ENCODE assay signal across 8 cellular contexts in genomic region chr5:1653708-1654651, GRCh38.
DNase-seq lines count a peak whose midpoint lies in the region; ATAC-seq, FAIRE-seq and TF ChIP-seq lines count a peak whose summit lies in the region.
"Not testable (repeated sequence)": the region's sequence is repeated elsewhere in the genome, so short reads cannot be mapped to it uniquely, and the experiment has no call there.

No MANE protein-coding gene starts in this region.

- H3K4me3 ChIP-seq in BLaER1 (peak overlapping the region; percentile 58), retinal pigment epithelial cell (ENCODE audit: low read length) (peak overlapping the region; percentile 24)
- not testable (repeated sequence) for H3K4me3 ChIP-seq in KMS-11 (IDR thresholded peaks at IDR 0.05; ENCODE audit: insufficient read depth, low read depth, low read length); K562; hepatocyte

- H3K36me3 ChIP-seq in BLaER1; KMS-11 (ENCODE audit: insufficient read depth); K562 (ENCODE audit: control insufficient read depth, insufficient read depth, low read length); hepatocyte (replicated peaks; ENCODE audit: insufficient read depth, low read depth): not testable (repeated sequence)

- BruUV-seq in K562 (replicated peaks; lab: Mats Ljungman, UMichigan): not testable (repeated sequence)

- TF ChIP-seq POLR2A in K562 (conservative IDR thresholded peaks at IDR 0.05): not testable (repeated sequence)

- not testable (repeated sequence) for H3K9me1 ChIP-seq in K562 (ENCODE audit: control insufficient read depth, insufficient read depth, low read length)

- H3K9me3 ChIP-seq in BLaER1; K562 (replicated peaks; ENCODE audit: control insufficient read depth, insufficient read depth, low read depth, low read length); hepatocyte (ENCODE audit: low read depth): not testable (repeated sequence)

- H2AFZ ChIP-seq in KMS-11 (ENCODE audit: low read depth): peak overlapping the region; percentile 71; the same call in 1 of the 2 replicates
- 0 out of 2 replicates have a peak overlapping the region, but pooled peaks have one; percentile 47 for H2AFZ ChIP-seq in K562 (ENCODE audit: low read depth, low read length)
- not testable (repeated sequence) for H2AFZ ChIP-seq in hepatocyte

- peak; percentile 66 for ATAC-seq in GM19324 (IDR thresholded peaks at IDR 0.05; ENCODE audit: low FRiP score, unreplicated experiment)
- ATAC-seq in HG02798 (IDR thresholded peaks at IDR 0.05; ENCODE audit: poor library complexity, unreplicated experiment): peak; percentile 88
- ATAC-seq in activated CD4-positive, CD25-positive, alpha-beta regulatory T cell treated with anti-CD3 and anti-CD28 coated beads, Interleukin-2, amount 50 U/mL, for 24 hours: peak; percentile 93
- peak; percentile 98 for ATAC-seq in K562

- WGBS in K562 (ENCODE audit: insufficient coverage, low coverage, missing lambda C conversion rate): 3% methylated on average over 32 of the region's 58 CpGs
- WGBS in hepatocyte (ENCODE audit: low lambda C conversion rate, missing lambda C conversion rate): 14% methylated on average over 35 of the region's 58 CpGs

- H3K4me2 ChIP-seq in BLaER1: peak overlapping the region; percentile 97
- H3K4me2 ChIP-seq in KMS-11: peak overlapping the region; percentile 78; the same call in 1 of the 2 replicates
- H3K4me2 ChIP-seq in K562 (ENCODE audit: insufficient read depth, low read length): not testable (repeated sequence)
- peak overlapping the region; percentile 71 for H3K4me2 ChIP-seq in hepatocyte

- intact Hi-C loops in K562 (cut with micrococcal nuclease): not testable (repeated sequence)

- H3K27me3 ChIP-seq in BLaER1: not testable (repeated sequence)
- H3K27me3 ChIP-seq in KMS-11 (ENCODE audit: insufficient read depth, low read depth) (peaks cover 15% of the 10 kb centered on the region), K562 (ENCODE audit: control insufficient read depth in 2 of 2, insufficient read depth in 2 of 2, low read length in 2 of 2) (peaks cover 36 to 58% of the 10 kb centered on the region in 2 experiments; a peak in 4 of 5 replicates), hepatocyte (peaks cover 29% of the 10 kb centered on the region)

- not testable (repeated sequence) for H4K20me1 ChIP-seq in BLaER1; KMS-11 (ENCODE audit: insufficient read depth); K562 (replicated peaks; ENCODE audit: control insufficient read depth, insufficient read depth, low read length); hepatocyte (ENCODE audit: insufficient read depth, poor library complexity, severe bottlenecking)

- POLR2A ChIA-PET in K562 (lab: Yijun Ruan, JAX): interaction anchor here (0.6 kb wide), 1 partner anchor 464 kb away, joined by 4 read pairs; no protein-coding TSS in a partner anchor

- peak overlapping the region; percentile 5; the same call in 1 of the 2 replicates for H3K27ac ChIP-seq in BLaER1
- not testable (repeated sequence) for H3K27ac ChIP-seq in KMS-11; K562 (ENCODE audit: extremely low read depth, low read depth, low read length); hepatocyte

- not testable (repeated sequence) for FAIRE-seq in K562 (lab: Jason Lieb, UNC)

- CTCF ChIA-PET in K562 (lab: Yijun Ruan, JAX; ENCODE audit: low intra/inter-chr PET ratio): not testable (repeated sequence)

- TF ChIP-seq CTCF in KMS-11 (conservative IDR thresholded peaks at IDR 0.05; ENCODE audit: low read depth, low read length): peak; percentile 53
- TF ChIP-seq CTCF in K562 (IDR thresholded peaks at IDR 0.05 in 2 of 3, conservative IDR thresholded peaks at IDR 0.05 in 1 of 3; ENCODE audit: insufficient read depth in 2 of 3, low read depth in 1 of 3, low read length in 3 of 3): peak in 2 of 3 experiments; percentile 8 to 34; a peak in 4 of 6 replicates
- peak; percentile 40 for TF ChIP-seq CTCF in hepatocyte (IDR thresholded peaks at IDR 0.05; ENCODE audit: poor library complexity)
- peak; percentile 29 for TF ChIP-seq CTCF in retinal pigment epithelial cell (conservative IDR thresholded peaks at IDR 0.05; ENCODE audit: low read depth, low read length)

- H3K4me1 ChIP-seq in BLaER1 (peaks cover 59% of the 10 kb centered on the region), KMS-11 (ENCODE audit: low read depth, poor library complexity, severe bottlenecking) (peaks cover 16% of the 10 kb centered on the region), K562 (replicated peaks in 1 of 2; ENCODE audit: control insufficient read depth in 2 of 2, insufficient read depth in 2 of 2, low read length in 2 of 2) (peaks cover 0 to 28% of the 10 kb centered on the region in 2 experiments; a peak in 3 of 5 replicates)
- H3K4me1 ChIP-seq in hepatocyte (ENCODE audit: insufficient read depth): not testable (repeated sequence)

- peak; percentile 23 to 63 for TF ChIP-seq RAD21 in K562 (CRISPR knock-in tag; conservative IDR thresholded peaks at IDR 0.05 in 1 of 2, IDR thresholded peaks at IDR 0.05 in 1 of 2)

- H3K9ac ChIP-seq in BLaER1; K562 (ENCODE audit: insufficient read depth in 1 of 2, low read depth in 2 of 2, low read length in 2 of 2): not testable (repeated sequence)
- peak overlapping the region; percentile 10; the same call in 1 of the 2 replicates for H3K9ac ChIP-seq in KMS-11

- H3K9me2 ChIP-seq in hepatocyte (replicated peaks; ENCODE audit: insufficient read depth): not testable (repeated sequence)

- peak in 1 of 4 experiments; percentile 39 for DNase-seq in K562 (ENCODE audit: extremely low read depth in 1 of 4, low spot score in 3 of 4)
- not testable (repeated sequence) for DNase-seq in hepatocyte (ENCODE audit: low spot score); retinal pigment epithelial cell (ENCODE audit: low read depth)

- in situ Hi-C loops in K562 (cut with MboI): not testable (repeated sequence)

- not testable (repeated sequence) for H3K79me2 ChIP-seq in KMS-11 (ENCODE audit: insufficient read depth, low read depth); K562 (ENCODE audit: control insufficient read depth, insufficient read depth, low read length); hepatocyte

- not testable (repeated sequence) for TF ChIP-seq EP300 in K562 (IDR thresholded peaks at IDR 0.05; ENCODE audit: low read length)

TF ChIP-seq in K562, 482 proteins besides CTCF, POLR2A, EP300 and RAD21:
- TF ChIP-seq NRF1 (conservative IDR thresholded peaks at IDR 0.05 in 1 of 2, IDR thresholded peaks at IDR 0.05 in 1 of 2): peak in 1 of 2 experiments; percentile 13; a peak in 1 of 4 replicates
- peak; percentile 31; the same call in 1 of the 2 replicates for TF ChIP-seq STAG1 (CRISPR knock-in tag; IDR thresholded peaks at IDR 0.05; ENCODE audit: borderline replicate concordance)
- peak; percentile 20; the same call in 1 of the 2 replicates for TF ChIP-seq TFAP4 (CRISPR knock-in tag; IDR thresholded peaks at IDR 0.05; ENCODE audit: borderline replicate concordance)
TF ChIP-seq in K562: peak in this region for 3; not testable (repeated sequence) for 479.
